In the genomic region with DNA sequence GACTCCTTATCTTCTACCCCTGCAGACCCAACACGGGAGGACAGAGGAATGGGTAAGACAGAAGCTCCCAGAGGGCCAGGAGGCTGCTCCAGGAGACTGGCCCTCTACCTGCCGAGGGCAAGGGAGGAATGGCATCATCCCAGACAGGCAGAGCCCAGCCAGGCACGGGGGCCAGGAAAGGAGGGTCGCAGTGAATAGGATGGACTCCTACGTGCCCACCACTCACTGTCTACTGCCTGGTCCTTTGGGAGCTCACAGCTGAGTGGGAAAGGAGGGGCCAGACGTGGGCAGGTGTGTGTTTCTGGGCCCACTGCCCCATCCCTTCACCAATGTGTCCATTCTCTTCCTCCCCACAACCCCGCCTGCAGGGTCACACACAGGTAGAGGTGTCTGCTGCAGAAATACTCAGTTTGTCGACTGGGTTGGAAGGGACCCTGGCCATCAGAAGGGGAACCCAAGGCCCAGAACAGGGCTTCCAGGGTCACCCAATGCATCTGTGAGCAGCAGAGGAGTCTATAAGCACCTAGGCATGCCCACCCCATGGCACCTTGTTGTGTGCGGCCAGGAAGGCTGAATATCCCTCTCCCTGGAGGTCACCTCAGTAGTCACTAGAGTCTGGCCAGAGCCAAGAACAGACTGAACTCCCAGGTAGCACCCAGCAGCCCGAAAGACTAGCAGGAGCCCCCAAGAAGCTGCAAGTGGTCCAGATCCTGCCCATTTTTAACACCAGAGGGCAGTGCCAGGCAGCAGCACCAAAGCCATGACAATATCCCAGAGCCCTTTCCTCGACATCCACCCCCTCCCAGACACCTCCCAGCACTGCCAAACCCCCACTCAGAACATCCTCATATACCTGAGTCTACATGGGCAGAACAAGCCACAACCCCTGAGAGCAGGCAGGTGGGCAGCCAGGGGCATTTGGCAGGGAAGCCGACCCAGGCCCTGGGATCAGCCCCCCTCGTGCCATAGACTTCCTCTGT, we compare ENCODE assay signal across 1 cellular context.
TF ChIP-seq lines count a peak whose summit lies in the region.

No MANE protein-coding gene starts in this region.

TF ChIP-seq in IMR-90, 13 proteins besides CTCF, POLR2A, EP300 and RAD21 (continued from another document):
- TF ChIP-seq BHLHE40 (IDR thresholded peaks at IDR 0.05; ENCODE audit: low read depth, low read length): no peak
- TF ChIP-seq MAZ (IDR thresholded peaks at IDR 0.05; ENCODE audit: borderline replicate concordance, low read depth, low read length): no peak
- no peak for TF ChIP-seq MXI1 (IDR thresholded peaks at IDR 0.05; ENCODE audit: borderline replicate concordance, low read depth, low read length)
- no peak for TF ChIP-seq NFE2L2 (IDR thresholded peaks at IDR 0.05; ENCODE audit: low read depth, low read length)
- no peak for TF ChIP-seq MAFK (IDR thresholded peaks at IDR 0.05; ENCODE audit: low read depth, low read length)
- TF ChIP-seq CHD1 (IDR thresholded peaks at IDR 0.05; ENCODE audit: low read depth, low read length): no peak
